Comparison of ENCODE assay signal across 14 cellular contexts in the genomic region with DNA sequence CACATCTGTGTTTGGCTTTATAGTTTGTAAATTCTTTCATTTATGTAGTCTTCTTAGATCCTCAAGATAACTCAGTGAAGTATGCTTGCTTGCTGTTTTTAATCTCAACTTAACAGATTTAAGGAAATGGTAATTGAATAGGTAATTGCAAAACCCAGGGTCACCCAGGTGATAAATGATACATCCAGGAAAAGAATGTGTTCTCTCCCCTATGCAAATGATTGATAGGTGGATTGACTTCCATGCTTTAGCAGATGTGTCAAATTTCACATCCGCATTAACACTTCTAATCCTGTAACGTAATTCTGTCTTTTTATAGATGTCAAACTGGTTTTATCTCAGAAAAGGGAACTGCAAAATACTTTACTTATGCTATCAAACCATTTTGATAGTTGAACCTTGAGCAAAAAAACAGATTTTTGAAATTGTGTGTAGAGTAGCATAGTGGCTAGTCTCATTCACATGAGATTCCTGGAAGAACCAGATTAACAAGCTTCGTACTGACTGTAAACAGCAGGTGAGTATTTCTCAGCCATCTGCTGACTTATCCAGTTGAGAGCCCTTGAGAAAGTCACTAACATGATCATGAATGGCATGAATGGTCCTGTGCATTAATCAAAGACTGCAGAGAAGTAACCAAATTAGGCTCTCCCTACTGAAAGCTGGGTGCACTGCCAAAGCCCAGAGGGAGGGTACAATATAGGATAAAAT.
DNase-seq lines count a peak whose midpoint lies in the region; ATAC-seq, FAIRE-seq and TF ChIP-seq lines count a peak whose summit lies in the region.
"Had no signal": no experiment of that assay in that cellular context is flagged by ENCODE, and none has a peak within 500 bp of the region (broad histone marks: within the 10 kb centered on the region; RNA-seq: fewer than 3 reads in every experiment).

No MANE protein-coding gene starts in this region.

- no peak for TF ChIP-seq RAD21 in H1 (IDR thresholded peaks at IDR 0.05 in 1 of 2, conservative IDR thresholded peaks at IDR 0.05 in 1 of 2; ENCODE audit: low read depth in 2 of 2, low read length in 2 of 2)

- H2AK5ac ChIP-seq in H1 (ENCODE audit: low read depth, low read length): no peak overlapping the region

- H2BK15ac ChIP-seq in H1 (ENCODE audit: low read length): no peak overlapping the region

- no peak overlapping the region for H3K9ac ChIP-seq in H1 (replicated peaks in 1 of 4; ENCODE audit: extremely low read depth in 1 of 4, low read depth in 3 of 4, low read length in 3 of 4)

- H4K5ac ChIP-seq in H1 (ENCODE audit: insufficient read length, low read depth, low read length): no peak overlapping the region

- no peak overlapping the region for H3K27ac ChIP-seq in H1 (ENCODE audit: low read depth, low read length)
- H3K27ac ChIP-seq in esophagus squamous epithelium: peak overlapping the region in 2 of 4 donors; percentile 26 to 30
- H3K27ac ChIP-seq in CD8-positive, alpha-beta T cell (ENCODE audit: low read depth, low read length): no peak overlapping the region
- H3K27ac ChIP-seq: spleen had no signal

- CTCF ChIA-PET in H1 (lab: Charles Lee; ENCODE audit: partially characterized antibody): interaction anchor here (0.9 to 2.5 kb wide), 4 partner anchors 12 to 303 kb away, joined by 3 to 12 read pairs (median 8); no protein-coding TSS in a partner anchor
- CTCF ChIA-PET in CD8-positive, alpha-beta T cell (lab: Charles Lee): interaction anchor here (0.8 kb wide), 1 partner anchor 13 kb away, joined by 3 read pairs; no protein-coding TSS in a partner anchor

- no peak overlapping the region for H2BK20ac ChIP-seq in H1 (ENCODE audit: low read length)

- DNase-seq in D721Med (ENCODE audit: insufficient read length, low spot score): peak; percentile 17
- DNase-seq in LNCaP clone FGC (ENCODE audit: low read depth): peak; percentile 25
- peak; percentile 86 to 95 for DNase-seq in NCI-H524 (lab: John Stamatoyannopoulos, UW)
- DNase-seq in H1 (ENCODE audit: low read depth in 1 of 2, low spot score in 2 of 2): no peak
- no peak for DNase-seq in esophagus squamous epithelium (lab: John Stamatoyannopoulos, UW)
- no peak for DNase-seq in CD8-positive, alpha-beta T cell
- no peak for DNase-seq in progenitor cell of endocrine pancreas (ENCODE audit: low spot score, unreplicated experiment)
- no peak for DNase-seq in frontal cortex (ENCODE audit: low spot score in 2 of 2)
- DNase-seq: activated B cell treated with CpG ODN at 0.5 μM for 24 hours; activated naive CD4-positive, alpha-beta T cell treated with Interleukin-2 at 50 U/mL for 16 hours; effector memory CD4-positive, alpha-beta T cell; foreskin melanocyte; posterior cingulate gyrus; spleen had no signal

- H3K4me1 ChIP-seq in H1 (replicated peaks in 1 of 4; ENCODE audit: control insufficient read depth in 3 of 4, insufficient read depth in 4 of 4, low read length in 3 of 4) (peaks cover 0 to 6% (median 0%) of the 10 kb centered on the region in 4 experiments; a peak in 3 of 7 replicates), esophagus squamous epithelium (peaks cover 0 to 51% (median 5%) of the 10 kb centered on the region in 3 donors)
- no peaks in the 10 kb centered on the region for H3K4me1 ChIP-seq in CD8-positive, alpha-beta T cell (ENCODE audit: insufficient read depth, low read length)
- H3K4me1 ChIP-seq: spleen had no signal

- no peak overlapping the region for H3K23ac ChIP-seq in H1 (ENCODE audit: insufficient read length)

- no peak overlapping the region for H2BK5ac ChIP-seq in H1 (ENCODE audit: low read depth, low read length)

- H3K27me3 ChIP-seq in H1 (replicated peaks in 1 of 4; ENCODE audit: control insufficient read depth in 3 of 4, extremely low read depth in 1 of 4, insufficient read depth in 3 of 4, low read length in 3 of 4): no peaks in the 10 kb centered on the region
- no peaks in the 10 kb centered on the region for H3K27me3 ChIP-seq in esophagus squamous epithelium
- H3K27me3 ChIP-seq in CD8-positive, alpha-beta T cell (ENCODE audit: insufficient read depth, low read length): no peaks in the 10 kb centered on the region
- H3K27me3 ChIP-seq: spleen had no signal

- no peaks in the 10 kb centered on the region for H3K79me2 ChIP-seq in H1 (ENCODE audit: control insufficient read depth in 1 of 2, insufficient read depth in 2 of 2, low read length in 2 of 2)

- no peak overlapping the region for H3K27ac Mint-ChIP-seq in CD8-positive, alpha-beta T cell
- no peak overlapping the region for H3K27ac Mint-ChIP-seq in progenitor cell of endocrine pancreas
- H3K27ac Mint-ChIP-seq: activated B cell treated with CpG ODN at 0.5 μM for 24 hours had no signal

- no peak for TF ChIP-seq POLR2A in H1 (IDR thresholded peaks at IDR 0.05; ENCODE audit: control extremely low read depth in 1 of 2, low read depth in 2 of 2, low read length in 2 of 2)
- TF ChIP-seq POLR2A in esophagus squamous epithelium (IDR thresholded peaks at IDR 0.05): no peak

- H4K91ac ChIP-seq in H1 (replicated peaks; ENCODE audit: insufficient read length, low read length): no peak overlapping the region

- H2BK12ac ChIP-seq in H1 (ENCODE audit: low read depth, low read length): no peak overlapping the region

- FAIRE-seq in D721Med (lab: Jason Lieb, UNC): peak; percentile 89
- peak; percentile 50 for FAIRE-seq in H1 (lab: Jason Lieb, UNC)
- no peak for FAIRE-seq in frontal cortex (lab: Jason Lieb, UNC)

- WGBS in H1 (ENCODE audit: extremely low coverage in 1 of 2, insufficient coverage in 1 of 2, insufficient read length in 1 of 2, insufficient replicate concordance in 2 of 2, low coverage in 1 of 2, low lambda C conversion rate in 2 of 2, missing lambda C conversion rate in 1 of 2), 2 experiments: 78% methylated on average over 3 of the region's 3 CpGs; no CpG with 5 or more reads in 1 of the 2 experiments
- 35 to 43% methylated on average over 3 of the region's 3 CpGs for WGBS in esophagus squamous epithelium, 2 donors

- H3K23me2 ChIP-seq in H1 (ENCODE audit: low read depth, low read length): no peaks in the 10 kb centered on the region

- intact Hi-C loops in esophagus squamous epithelium (cut with DNase I): no loop called here
- intact Hi-C loops in CD8-positive, alpha-beta T cell (cut with DNase I, micrococcal nuclease): no loop called here

- H3K4me3 Mint-ChIP-seq in CD8-positive, alpha-beta T cell: no peak overlapping the region
- no peak overlapping the region for H3K4me3 Mint-ChIP-seq in progenitor cell of endocrine pancreas (ENCODE audit: low read depth)
- H3K4me3 Mint-ChIP-seq: activated B cell treated with CpG ODN at 0.5 μM for 24 hours had no signal

- no peak for TF ChIP-seq CTCF in D721Med (IDR thresholded peaks at IDR 0.05; ENCODE audit: insufficient read depth, missing control alignments)
- no peak for TF ChIP-seq CTCF in LNCaP clone FGC (IDR thresholded peaks at IDR 0.05; ENCODE audit: control insufficient read depth, extremely low read depth, insufficient read depth)
- no peak for TF ChIP-seq CTCF in H1 (IDR thresholded peaks at IDR 0.05; ENCODE audit: control extremely low read depth in 1 of 3, insufficient read depth in 1 of 3, low read depth in 1 of 3, low read length in 3 of 3)
- no peak for TF ChIP-seq CTCF in esophagus squamous epithelium (IDR thresholded peaks at IDR 0.05)
- no peak for TF ChIP-seq CTCF in CD8-positive, alpha-beta T cell (IDR thresholded peaks at IDR 0.05)
- TF ChIP-seq CTCF in progenitor cell of endocrine pancreas (IDR thresholded peaks at IDR 0.05; ENCODE audit: unreplicated experiment): no peak

- POLR2A ChIA-PET in H1 (lab: Charles Lee; ENCODE audit: partially characterized antibody): no interaction called here
- POLR2A ChIA-PET in CD8-positive, alpha-beta T cell (lab: Charles Lee): no interaction called here

- ATAC-seq in CD8-positive, alpha-beta T cell: no peak

- H3K36me3 Mint-ChIP-seq in CD8-positive, alpha-beta T cell: no peaks in the 10 kb centered on the region
- peaks cover 5% of the 10 kb centered on the region for H3K36me3 Mint-ChIP-seq in progenitor cell of endocrine pancreas (ENCODE audit: insufficient read depth)

- no peaks in the 10 kb centered on the region for H3K9me3 Mint-ChIP-seq in CD8-positive, alpha-beta T cell
- H3K9me3 Mint-ChIP-seq in progenitor cell of endocrine pancreas (ENCODE audit: low read depth): peaks cover 6% of the 10 kb centered on the region
- H3K9me3 Mint-ChIP-seq: activated B cell treated with CpG ODN at 0.5 μM for 24 hours had no signal

- no peak overlapping the region for H3K14ac ChIP-seq in H1 (ENCODE audit: insufficient read length)

- H3K4me3 ChIP-seq in LNCaP clone FGC (ENCODE audit: low read depth, low read length) (no peak overlapping the region), H1 (ENCODE audit: extremely low read depth in 1 of 4, insufficient read depth in 2 of 4, low read depth in 3 of 4, low read length in 4 of 4) (no peak overlapping the region; a peak in 1 of 8 replicates), esophagus squamous epithelium (no peak overlapping the region)
- no peak overlapping the region for H3K4me3 ChIP-seq in CD8-positive, alpha-beta T cell (ENCODE audit: low read depth, low read length)
- H3K4me3 ChIP-seq: spleen had no signal

- H2BK120ac ChIP-seq in H1 (replicated peaks; ENCODE audit: low read depth, low read length): no peak overlapping the region

- H2AFZ ChIP-seq in H1 (ENCODE audit: low read length): no peak overlapping the region

- no peaks in the 10 kb centered on the region for H4K20me1 ChIP-seq in H1 (replicated peaks in 1 of 2; ENCODE audit: control insufficient read depth in 1 of 2, insufficient read depth in 2 of 2, low read length in 2 of 2)

- H3K79me1 ChIP-seq in H1 (ENCODE audit: low read depth, low read length): no peaks in the 10 kb centered on the region

- H3K56ac ChIP-seq in H1 (replicated peaks; ENCODE audit: insufficient read length, low read depth, low read length): no peak overlapping the region

- no peaks in the 10 kb centered on the region for H3K36me3 ChIP-seq in H1 (ENCODE audit: control insufficient read depth in 2 of 4, insufficient read depth in 4 of 4, low read length in 3 of 4)
- H3K36me3 ChIP-seq in esophagus squamous epithelium: no peaks in the 10 kb centered on the region
- no peaks in the 10 kb centered on the region for H3K36me3 ChIP-seq in CD8-positive, alpha-beta T cell (ENCODE audit: insufficient read depth, low read length)
- H3K36me3 ChIP-seq: spleen had no signal

- no peak overlapping the region for H3K4me2 ChIP-seq in H1 (ENCODE audit: insufficient read depth in 1 of 2, low read depth in 2 of 2, low read length in 2 of 2)

- H3K18ac ChIP-seq in H1 (ENCODE audit: extremely low read depth, low read length): no peak overlapping the region

- peaks cover 2% of the 10 kb centered on the region for H3K27me3 Mint-ChIP-seq in CD8-positive, alpha-beta T cell (ENCODE audit: low read depth)
- no peaks in the 10 kb centered on the region for H3K27me3 Mint-ChIP-seq in progenitor cell of endocrine pancreas

- no peaks in the 10 kb centered on the region for H3K4me1 Mint-ChIP-seq in CD8-positive, alpha-beta T cell (ENCODE audit: low read depth)
- peaks cover 13% of the 10 kb centered on the region for H3K4me1 Mint-ChIP-seq in progenitor cell of endocrine pancreas (ENCODE audit: low read depth)
- H3K4me1 Mint-ChIP-seq: activated B cell treated with CpG ODN at 0.5 μM for 24 hours had no signal

- TF ChIP-seq EP300 in H1 (IDR thresholded peaks at IDR 0.05; ENCODE audit: borderline replicate concordance in 1 of 2, low read depth in 2 of 2, low read length in 2 of 2): no peak

- H4K8ac ChIP-seq in H1 (ENCODE audit: extremely low read depth, insufficient read depth, low read length): no peak overlapping the region

- H3K9me3 ChIP-seq in H1 (ENCODE audit: insufficient read depth in 2 of 2, low read depth in 1 of 2, low read length in 1 of 2) (no peaks in the 10 kb centered on the region), esophagus squamous epithelium (no peaks in the 10 kb centered on the region)
- H3K9me3 ChIP-seq in CD8-positive, alpha-beta T cell (ENCODE audit: low read length): no peaks in the 10 kb centered on the region
- H3K9me3 ChIP-seq: spleen had no signal

- H3K4ac ChIP-seq in H1 (replicated peaks; ENCODE audit: insufficient read length, low read depth, low read length): no peak overlapping the region

Comparison
In these comparisons a context has a peak if more than half of its experiments do, and no peak if none do; other contexts are left out.
1. DNase-seq: peak in D721Med (single experiment), LNCaP clone FGC (single experiment) and NCI-H524 (2 of 2); none in H1 (0 of 2), esophagus squamous epithelium (single experiment), CD8-positive, alpha-beta T cell (0 of 7), progenitor cell of endocrine pancreas (single experiment) and frontal cortex (0 of 2).